1 cellular context compared by ENCODE assay signal in the genomic region with DNA sequence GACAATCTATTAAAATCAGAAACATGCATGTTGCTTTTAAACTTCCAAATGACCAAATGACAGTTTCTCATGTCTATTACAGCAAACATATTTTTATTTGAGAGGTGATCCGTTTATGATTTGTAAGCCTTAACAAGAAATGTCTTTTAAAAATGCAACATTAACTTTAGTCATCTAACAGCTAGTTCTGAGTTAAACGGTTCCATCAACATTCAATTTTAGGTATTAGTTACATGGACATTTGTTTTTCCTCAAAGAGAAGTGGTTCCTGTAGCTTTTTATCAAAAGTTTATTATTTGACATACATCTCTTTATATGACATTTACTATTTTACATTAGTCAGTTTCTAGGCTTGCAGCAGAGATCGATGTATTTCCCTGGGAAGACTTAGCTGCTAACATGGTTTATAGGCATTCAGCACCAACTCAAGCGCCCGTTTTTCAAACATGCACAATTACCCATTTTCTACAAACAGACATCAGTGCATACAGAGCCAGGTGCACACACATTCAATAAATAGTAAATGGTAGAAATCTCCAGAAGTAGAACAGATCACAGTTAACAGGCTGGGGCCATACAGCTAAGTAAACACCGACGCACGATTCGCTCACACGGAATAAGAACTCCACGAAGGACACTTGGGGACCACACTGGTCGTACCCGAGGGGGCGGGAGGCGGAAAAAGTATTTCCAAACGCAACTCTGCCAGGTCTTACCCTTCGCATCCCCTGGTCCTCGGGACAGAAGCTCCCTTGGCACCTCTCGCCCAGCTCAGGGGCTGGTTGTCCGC.
A peak's percentile ranks its signal among the peaks of the same experiment; 100 is the strongest.
TF ChIP-seq lines count a peak whose summit lies in the region.

No MANE protein-coding gene starts in this region.

TF ChIP-seq in HEK293, 187 proteins besides CTCF, POLR2A, EP300 and RAD21 (continued from another document and continues in another):
- TF ChIP-seq, protein P1, sequence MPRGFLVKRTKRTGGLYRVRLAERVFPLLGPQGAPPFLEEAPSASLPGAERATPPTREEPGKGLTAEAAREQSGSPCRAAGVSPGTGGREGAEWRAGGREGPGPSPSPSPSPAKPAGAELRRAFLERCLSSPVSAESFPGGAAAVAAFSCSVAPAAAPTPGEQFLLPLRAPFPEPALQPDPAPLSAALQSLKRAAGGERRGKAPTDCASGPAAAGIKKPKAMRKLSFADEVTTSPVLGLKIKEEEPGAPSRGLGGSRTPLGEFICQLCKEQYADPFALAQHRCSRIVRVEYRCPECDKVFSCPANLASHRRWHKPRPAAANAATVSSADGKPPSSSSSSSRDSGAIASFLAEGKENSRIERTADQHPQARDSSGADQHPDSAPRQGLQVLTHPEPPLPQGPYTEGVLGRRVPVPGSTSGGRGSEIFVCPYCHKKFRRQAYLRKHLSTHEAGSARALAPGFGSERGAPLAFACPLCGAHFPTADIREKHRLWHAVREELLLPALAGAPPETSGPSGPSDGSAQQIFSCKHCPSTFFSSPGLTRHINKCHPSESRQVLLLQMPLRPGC (tag by site-specific recombination; IDR thresholded peaks at IDR 0.05) = no peak
- no peak for TF ChIP-seq ZNF843 (tag by site-specific recombination; IDR thresholded peaks at IDR 0.05)
- TF ChIP-seq ELK4 (IDR thresholded peaks at IDR 0.05; ENCODE audit: borderline replicate concordance, low read depth, low read length) = no peak
- TF ChIP-seq, protein P2, sequence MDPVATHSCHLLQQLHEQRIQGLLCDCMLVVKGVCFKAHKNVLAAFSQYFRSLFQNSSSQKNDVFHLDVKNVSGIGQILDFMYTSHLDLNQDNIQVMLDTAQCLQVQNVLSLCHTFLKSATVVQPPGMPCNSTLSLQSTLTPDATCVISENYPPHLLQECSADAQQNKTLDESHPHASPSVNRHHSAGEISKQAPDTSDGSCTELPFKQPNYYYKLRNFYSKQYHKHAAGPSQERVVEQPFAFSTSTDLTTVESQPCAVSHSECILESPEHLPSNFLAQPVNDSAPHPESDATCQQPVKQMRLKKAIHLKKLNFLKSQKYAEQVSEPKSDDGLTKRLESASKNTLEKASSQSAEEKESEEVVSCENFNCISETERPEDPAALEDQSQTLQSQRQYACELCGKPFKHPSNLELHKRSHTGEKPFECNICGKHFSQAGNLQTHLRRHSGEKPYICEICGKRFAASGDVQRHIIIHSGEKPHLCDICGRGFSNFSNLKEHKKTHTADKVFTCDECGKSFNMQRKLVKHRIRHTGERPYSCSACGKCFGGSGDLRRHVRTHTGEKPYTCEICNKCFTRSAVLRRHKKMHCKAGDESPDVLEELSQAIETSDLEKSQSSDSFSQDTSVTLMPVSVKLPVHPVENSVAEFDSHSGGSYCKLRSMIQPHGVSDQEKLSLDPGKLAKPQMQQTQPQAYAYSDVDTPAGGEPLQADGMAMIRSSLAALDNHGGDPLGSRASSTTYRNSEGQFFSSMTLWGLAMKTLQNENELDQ (tag by site-specific recombination; IDR thresholded peaks at IDR 0.05; ENCODE audit: low read depth) = no peak
- TF ChIP-seq ZNF777 (tag by site-specific recombination; IDR thresholded peaks at IDR 0.05; ENCODE audit: borderline replicate concordance) = peak; percentile 73; the same call in 1 of the 2 replicates
- TF ChIP-seq KLF7 (tag by site-specific recombination; IDR thresholded peaks at IDR 0.05; ENCODE audit: borderline replicate concordance) = peak; percentile 17; the same call in 1 of the 2 replicates
- TF ChIP-seq ZEB2 (tag by site-specific recombination; IDR thresholded peaks at IDR 0.05) = peak; percentile 61
- no peak for TF ChIP-seq ZNF19 (tag by site-specific recombination; IDR thresholded peaks at IDR 0.05; ENCODE audit: low read depth)
- TF ChIP-seq ZBTB17 (tag by site-specific recombination; IDR thresholded peaks at IDR 0.05) = peak; percentile 81
- TF ChIP-seq, protein P3, sequence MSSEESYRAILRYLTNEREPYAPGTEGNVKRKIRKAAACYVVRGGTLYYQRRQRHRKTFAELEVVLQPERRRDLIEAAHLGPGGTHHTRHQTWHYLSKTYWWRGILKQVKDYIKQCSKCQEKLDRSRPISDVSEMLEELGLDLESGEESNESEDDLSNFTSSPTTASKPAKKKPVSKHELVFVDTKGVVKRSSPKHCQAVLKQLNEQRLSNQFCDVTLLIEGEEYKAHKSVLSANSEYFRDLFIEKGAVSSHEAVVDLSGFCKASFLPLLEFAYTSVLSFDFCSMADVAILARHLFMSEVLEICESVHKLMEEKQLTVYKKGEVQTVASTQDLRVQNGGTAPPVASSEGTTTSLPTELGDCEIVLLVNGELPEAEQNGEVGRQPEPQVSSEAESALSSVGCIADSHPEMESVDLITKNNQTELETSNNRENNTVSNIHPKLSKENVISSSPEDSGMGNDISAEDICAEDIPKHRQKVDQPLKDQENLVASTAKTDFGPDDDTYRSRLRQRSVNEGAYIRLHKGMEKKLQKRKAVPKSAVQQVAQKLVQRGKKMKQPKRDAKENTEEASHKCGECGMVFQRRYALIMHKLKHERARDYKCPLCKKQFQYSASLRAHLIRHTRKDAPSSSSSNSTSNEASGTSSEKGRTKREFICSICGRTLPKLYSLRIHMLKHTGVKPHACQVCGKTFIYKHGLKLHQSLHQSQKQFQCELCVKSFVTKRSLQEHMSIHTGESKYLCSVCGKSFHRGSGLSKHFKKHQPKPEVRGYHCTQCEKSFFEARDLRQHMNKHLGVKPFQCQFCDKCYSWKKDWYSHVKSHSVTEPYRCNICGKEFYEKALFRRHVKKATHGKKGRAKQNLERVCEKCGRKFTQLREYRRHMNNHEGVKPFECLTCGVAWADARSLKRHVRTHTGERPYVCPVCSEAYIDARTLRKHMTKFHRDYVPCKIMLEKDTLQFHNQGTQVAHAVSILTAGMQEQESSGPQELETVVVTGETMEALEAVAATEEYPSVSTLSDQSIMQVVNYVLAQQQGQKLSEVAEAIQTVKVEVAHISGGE (tag by site-specific recombination; conservative IDR thresholded peaks at IDR 0.05; ENCODE audit: low read depth) = no peak
- TF ChIP-seq ZNF555 (tag by site-specific recombination; conservative IDR thresholded peaks at IDR 0.05) = no peak
- TF ChIP-seq, protein P4, sequence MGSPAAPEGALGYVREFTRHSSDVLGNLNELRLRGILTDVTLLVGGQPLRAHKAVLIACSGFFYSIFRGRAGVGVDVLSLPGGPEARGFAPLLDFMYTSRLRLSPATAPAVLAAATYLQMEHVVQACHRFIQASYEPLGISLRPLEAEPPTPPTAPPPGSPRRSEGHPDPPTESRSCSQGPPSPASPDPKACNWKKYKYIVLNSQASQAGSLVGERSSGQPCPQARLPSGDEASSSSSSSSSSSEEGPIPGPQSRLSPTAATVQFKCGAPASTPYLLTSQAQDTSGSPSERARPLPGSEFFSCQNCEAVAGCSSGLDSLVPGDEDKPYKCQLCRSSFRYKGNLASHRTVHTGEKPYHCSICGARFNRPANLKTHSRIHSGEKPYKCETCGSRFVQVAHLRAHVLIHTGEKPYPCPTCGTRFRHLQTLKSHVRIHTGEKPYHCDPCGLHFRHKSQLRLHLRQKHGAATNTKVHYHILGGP (tag by site-specific recombination; IDR thresholded peaks at IDR 0.05) = no peak
- TF ChIP-seq SP2 (tag by site-specific recombination; IDR thresholded peaks at IDR 0.05) = no peak
- TF ChIP-seq ZBTB7A (tag by site-specific recombination; IDR thresholded peaks at IDR 0.05; ENCODE audit: low read depth) = no peak
- no peak for TF ChIP-seq ZNF654 (tag by site-specific recombination; IDR thresholded peaks at IDR 0.05; ENCODE audit: low read depth)
- TF ChIP-seq ZNF214 (tag by site-specific recombination; IDR thresholded peaks at IDR 0.05; ENCODE audit: borderline replicate concordance) = no peak
- TF ChIP-seq ZNF157 (tag by site-specific recombination; IDR thresholded peaks at IDR 0.05) = no peak
- TF ChIP-seq ZBTB10 (tag by site-specific recombination; IDR thresholded peaks at IDR 0.05) = peak; percentile 61
- no peak for TF ChIP-seq ZNF433 (tag by site-specific recombination; IDR thresholded peaks at IDR 0.05; ENCODE audit: low read depth)
- TF ChIP-seq PRDM10 (tag by site-specific recombination; IDR thresholded peaks at IDR 0.05) = no peak
- no peak for TF ChIP-seq YY2 (tag by site-specific recombination; IDR thresholded peaks at IDR 0.05)
- no peak for TF ChIP-seq KLF9 (tag by site-specific recombination; IDR thresholded peaks at IDR 0.05; ENCODE audit: low read depth)
- no peak for TF ChIP-seq ZNF639 (tag by site-specific recombination; IDR thresholded peaks at IDR 0.05)
- no peak for TF ChIP-seq ZNF37A (tag by site-specific recombination; IDR thresholded peaks at IDR 0.05)
- no peak for TF ChIP-seq HIC1 (tag by site-specific recombination; IDR thresholded peaks at IDR 0.05)
- TF ChIP-seq ZNF2 (tag by site-specific recombination; IDR thresholded peaks at IDR 0.05) = 0 out of 2 replicates have a peak, but pooled peaks have one; percentile 38
- no peak for TF ChIP-seq GLIS1 (tag by site-specific recombination; IDR thresholded peaks at IDR 0.05)
- TF ChIP-seq HOXA7 (CRISPR knock-in tag; IDR thresholded peaks at IDR 0.05; ENCODE audit: borderline replicate concordance) = no peak
- TF ChIP-seq ZNF544 (tag by site-specific recombination; IDR thresholded peaks at IDR 0.05) = no peak
- TF ChIP-seq ZNF335 (tag by site-specific recombination; conservative IDR thresholded peaks at IDR 0.05) = peak; percentile 70
